8 cellular contexts compared by ENCODE assay signal in genomic region chr16:85168732-85169256, GRCh38. TPM values are rescaled to one million over a fixed set of nuclear protein-coding genes. Genes with fewer than 3 reads are reported as not detected.
A peak's percentile ranks its signal among the peaks of the same experiment; 100 is the strongest.
DNase-seq lines count a peak whose midpoint lies in the region; ATAC-seq and TF ChIP-seq lines count a peak whose summit lies in the region.

No MANE protein-coding gene starts in this region.

- no peak overlapping the region for H3K27ac ChIP-seq in RWPE2 (ENCODE audit: poor library complexity, severe bottlenecking)

- ATAC-seq in RWPE2 (ENCODE audit: low read depth) (no peak), sciatic nerve (peak; percentile 46), HG02973 (IDR thresholded peaks at IDR 0.05; ENCODE audit: unreplicated experiment) (no peak), HG03039 (IDR thresholded peaks at IDR 0.05; ENCODE audit: unreplicated experiment) (no peak), GM18517 (IDR thresholded peaks at IDR 0.05; ENCODE audit: unreplicated experiment) (no peak)

- no peaks in the 10 kb centered on the region for H3K36me3 ChIP-seq in RWPE2 (ENCODE audit: low read depth)

- H3K9me3 ChIP-seq in RWPE2 (ENCODE audit: severe bottlenecking): no peaks in the 10 kb centered on the region

- intact Hi-C loops in sciatic nerve (cut with DNase I): no loop called here

- H3K4me3 ChIP-seq in RWPE2 (ENCODE audit: severe bottlenecking): no peak overlapping the region

- TF ChIP-seq CTCF in RWPE2 (IDR thresholded peaks at IDR 0.05; ENCODE audit: poor library complexity, severe bottlenecking): no peak

- peaks cover 25% of the 10 kb centered on the region for H3K4me1 ChIP-seq in RWPE2 (ENCODE audit: insufficient read depth, poor library complexity, severe bottlenecking)

- H3K27me3 ChIP-seq in RWPE2 (ENCODE audit: insufficient read depth, poor library complexity, severe bottlenecking): no peaks in the 10 kb centered on the region

- DNase-seq in NCI-H748 (lab: John Stamatoyannopoulos, UW; ENCODE audit: unreplicated experiment): peak; percentile 64
- DNase-seq in NCI-H748 treated with DMSO at 0.1 percent for 48 hours (lab: John Stamatoyannopoulos, UW): no peak
- peak; percentile 66 for DNase-seq in RWPE2 (ENCODE audit: low spot score)
- peak; percentile 17 for DNase-seq in germinal center (ENCODE audit: low spot score)
- peak; percentile 84 for DNase-seq in sciatic nerve (ENCODE audit: low spot score)

RNA-seq across cellular contexts. Expression of gene CIBAR2, which starts 56.5 kb away (rescaled TPM):
- not detected for total RNA-seq in sciatic nerve
